20 cellular contexts compared by ENCODE assay signal in genomic region chr9:27683181-27683580, GRCh38.
"Had no signal": no experiment of that assay in that cellular context is flagged by ENCODE, and none has a peak within 500 bp of the region (broad histone marks: within the 10 kb centered on the region; RNA-seq: fewer than 3 reads in every experiment).

No MANE protein-coding gene starts in this region.

- H3K4me1 Mint-ChIP-seq: naive thymus-derived CD4-positive, alpha-beta T cell had no signal

- H3K4me3 Mint-ChIP-seq: dendritic cell treated with granulocyte-macrophage colony-stimulating factor and Interleukin-4, amounts not matched to agents 40 ng/mL and 50 ng/mL, for 4 days; naive thymus-derived CD4-positive, alpha-beta T cell; nephron progenitor cell; type B pancreatic cell had no signal

- DNase-seq: cerebellar nuclear complex; erythroblast; foreskin melanocyte; heart left ventricle; islet precursor cell; left cardiac atrium; left ventricle myocardium superior; mesendoderm; naive thymus-derived CD4-positive, alpha-beta T cell; nephron progenitor cell; posterior cingulate gyrus; stimulated activated naive CD4-positive, alpha-beta T cell; stomach; substantia nigra had no signal

- H3K9me3 Mint-ChIP-seq: dendritic cell treated with granulocyte-macrophage colony-stimulating factor and Interleukin-4, amounts not matched to agents 40 ng/mL and 50 ng/mL, for 4 days; naive thymus-derived CD4-positive, alpha-beta T cell; nephron progenitor cell; type B pancreatic cell had no signal

- H3K4me3 ChIP-seq: heart left ventricle, lung, skin epidermis, stomach, thoracic aorta, vagina had no signal

- H3K27ac ChIP-seq: heart left ventricle, skin epidermis, stomach, thoracic aorta, vagina had no signal

- H3K27me3 ChIP-seq: heart left ventricle, stomach, vagina had no signal

- H3K36me3 Mint-ChIP-seq: naive thymus-derived CD4-positive, alpha-beta T cell; type B pancreatic cell had no signal

- H3K27me3 Mint-ChIP-seq: dendritic cell treated with granulocyte-macrophage colony-stimulating factor and Interleukin-4, amounts not matched to agents 40 ng/mL and 50 ng/mL, for 4 days; type B pancreatic cell had no signal

- H3K36me3 ChIP-seq: heart left ventricle, stomach, thoracic aorta, vagina had no signal

- H3K4me1 ChIP-seq: heart left ventricle, stomach, vagina had no signal

- H3K9me3 ChIP-seq: heart left ventricle, stomach, thoracic aorta, vagina had no signal

- H3K27ac Mint-ChIP-seq: dendritic cell treated with granulocyte-macrophage colony-stimulating factor and Interleukin-4, amounts not matched to agents 40 ng/mL and 50 ng/mL, for 4 days; naive thymus-derived CD4-positive, alpha-beta T cell; nephron progenitor cell; type B pancreatic cell had no signal
